In the genomic region with DNA sequence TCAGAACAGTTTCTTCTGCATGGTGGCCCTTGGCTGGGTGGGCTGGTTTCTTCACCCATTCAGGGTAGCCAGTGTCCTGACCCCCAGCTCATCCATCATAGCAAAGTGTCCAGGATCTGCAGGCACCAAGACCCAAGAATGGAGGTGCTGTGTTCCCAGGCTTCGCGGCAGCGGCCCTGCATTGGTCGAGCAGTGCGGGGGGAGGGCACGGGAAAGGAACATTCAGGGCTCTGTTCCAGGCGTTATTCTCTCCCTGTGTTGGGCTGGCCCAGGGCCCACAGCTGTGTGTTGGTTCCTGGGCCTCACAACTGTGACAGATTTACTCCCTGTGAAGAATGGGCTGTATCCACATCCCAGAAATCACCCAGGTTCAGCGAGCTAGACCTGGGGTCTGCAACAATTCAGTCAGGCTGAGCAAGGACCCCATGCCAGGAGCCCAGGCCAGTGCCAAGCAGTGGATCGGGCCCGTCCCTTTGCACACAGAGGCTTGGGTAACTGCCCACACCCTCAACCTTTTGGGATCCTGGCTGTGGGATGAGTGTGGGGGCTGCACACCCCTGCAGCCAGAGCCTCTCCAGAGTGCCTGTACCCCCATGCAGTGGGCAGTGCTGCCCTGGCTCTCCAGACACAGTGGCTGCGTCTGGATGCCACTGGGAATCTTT, we compare ENCODE assay signal across 13 cellular contexts. TPM values are rescaled to one million over a fixed set of nuclear protein-coding genes. Genes with fewer than 3 reads are reported as not detected.
DNase-seq lines count a peak whose midpoint lies in the region; ATAC-seq and TF ChIP-seq lines count a peak whose summit lies in the region.
"Had no signal": no experiment of that assay in that cellular context is flagged by ENCODE, and none has a peak within 500 bp of the region (broad histone marks: within the 10 kb centered on the region; RNA-seq: fewer than 3 reads in every experiment).

No MANE protein-coding gene starts in this region.

- H3K36me3 ChIP-seq in fibroblast of lung (ENCODE audit: control insufficient read depth, insufficient read depth, low read length) (no peaks in the 10 kb centered on the region), stomach (peaks cover 8 to 14% (median 12%) of the 10 kb centered on the region in 4 donors)
- H3K36me3 ChIP-seq: breast epithelium, tibial artery had no signal

- no peak for ATAC-seq in HG03175 (IDR thresholded peaks at IDR 0.05; ENCODE audit: unreplicated experiment)
- no peak for ATAC-seq in GM19467 (IDR thresholded peaks at IDR 0.05; ENCODE audit: unreplicated experiment)
- no peak for ATAC-seq in HG03097 (IDR thresholded peaks at IDR 0.05; ENCODE audit: low FRiP score, unreplicated experiment)

- H2AFZ ChIP-seq in fibroblast of lung (ENCODE audit: low read length), result no peak overlapping the region

- no peak overlapping the region for H3K4me3 ChIP-seq in fibroblast of lung (replicated peaks in 1 of 4; ENCODE audit: control extremely low read depth in 1 of 4, insufficient read depth in 1 of 4, low read depth in 3 of 4, low read length in 4 of 4)
- H3K4me3 ChIP-seq in stomach, result peak overlapping the region in 1 of 4 donors; percentile 21
- H3K4me3 ChIP-seq: breast epithelium, tibial artery had no signal

- H3K27ac ChIP-seq in VCaP, result peak overlapping the region; percentile 24; the same call in 1 of the 2 replicates
- no peak overlapping the region for H3K27ac ChIP-seq in fibroblast of lung (ENCODE audit: insufficient read depth, low read length)
- H3K27ac ChIP-seq in stomach, result peak overlapping the region; percentile 1 to 67 (median 55)
- H3K27ac ChIP-seq: breast epithelium, tibial artery had no signal

- no peak overlapping the region for H3K4me2 ChIP-seq in fibroblast of lung (ENCODE audit: extremely low read depth, insufficient read depth, low read length)

- H3K4me1 ChIP-seq in fibroblast of lung (ENCODE audit: control insufficient read depth, extremely low read depth, insufficient read depth, low read length) (peaks cover 3% of the 10 kb centered on the region), stomach (peaks cover 30 to 63% (median 56%) of the 10 kb centered on the region in 4 donors)
- H3K4me1 ChIP-seq: tibial artery had no signal

- H3K9ac ChIP-seq in fibroblast of lung (ENCODE audit: insufficient read depth, low read length), result no peak overlapping the region

- H3K27me3 ChIP-seq in fibroblast of lung (ENCODE audit: control insufficient read depth, insufficient read depth, low read length) (no peaks in the 10 kb centered on the region), stomach (no peaks in the 10 kb centered on the region)
- H3K27me3 ChIP-seq: breast epithelium, tibial artery had no signal

- TF ChIP-seq POLR2A in stomach (IDR thresholded peaks at IDR 0.05), result no peak

- TF ChIP-seq EP300 in stomach (IDR thresholded peaks at IDR 0.05), result no peak

- H3K9me3 ChIP-seq in fibroblast of lung (ENCODE audit: control insufficient read depth, insufficient read depth, low read depth, low read length) (no peaks in the 10 kb centered on the region), stomach (no peaks in the 10 kb centered on the region)
- H3K9me3 ChIP-seq: breast epithelium, tibial artery had no signal

- no peaks in the 10 kb centered on the region for H3K79me2 ChIP-seq in fibroblast of lung (ENCODE audit: control insufficient read depth, insufficient read depth, low read length)

- TF ChIP-seq CTCF in VCaP (conservative IDR thresholded peaks at IDR 0.05), result no peak
- no peak for TF ChIP-seq CTCF in fibroblast of lung (conservative IDR thresholded peaks at IDR 0.05 in 1 of 2, IDR thresholded peaks at IDR 0.05 in 1 of 2; ENCODE audit: low read depth in 1 of 2, low read length in 2 of 2)
- no peak for TF ChIP-seq CTCF in stomach (IDR thresholded peaks at IDR 0.05)

- DNase-seq in fibroblast of lung (ENCODE audit: low read depth in 2 of 2) (peak; percentile 38 to 42), medulla oblongata (ENCODE audit: extremely low spot score) (peak; percentile 86), stomach (peak; percentile 80), T-helper 1 cell (no peak)
- DNase-seq: activated gamma-delta T cell, DMS153, NCI-H82, tibial artery had no signal

- no peaks in the 10 kb centered on the region for H4K20me1 ChIP-seq in fibroblast of lung (ENCODE audit: control insufficient read depth, extremely low read depth, insufficient read depth, low read length)

- 30 to 73% (median 41%) methylated on average over 3 to 11 of the region's 11 CpGs for WGBS in stomach, 5 donors

- intact Hi-C loops in stomach (cut with DNase I; ENCODE audit: low total_unique reads), result no loop called here

RNA-seq across cellular contexts. Expression of gene GPT2, which starts 10.0 kb away (rescaled TPM):
- total RNA-seq in fibroblast of lung, result 10.3 and 16.3 TPM in 2 replicates
- 5.8 and 6.5 TPM in 2 replicates for polyA plus RNA-seq in fibroblast of lung
- 7.0 and 9.9 TPM in 2 replicates for polyA plus RNA-seq in fibroblast of lung (2012)
- 34.6 and 65.4 TPM in 2 replicates for polyA minus RNA-seq in fibroblast of lung (ENCODE audit: low replicate concordance)
- total RNA-seq in stomach, result 100 to 1,000 TPM in 1 of 5 donors, 10 to 100 TPM in 4; 29.2 to 167 (median 50.2) TPM
- 10 to 100 TPM; 63.3 to 75.3 (median 69.7) TPM for polyA plus RNA-seq in stomach

Comparison
In these comparisons a context has a peak if more than half of its experiments do, and no peak if none do; other contexts are left out.
1. DNase-seq: peak in fibroblast of lung (2 of 2), medulla oblongata (single experiment) and stomach (single experiment); none in T-helper 1 cell (0 of 5).